ENCODE assay signal across 1 cellular context in the genomic region with DNA sequence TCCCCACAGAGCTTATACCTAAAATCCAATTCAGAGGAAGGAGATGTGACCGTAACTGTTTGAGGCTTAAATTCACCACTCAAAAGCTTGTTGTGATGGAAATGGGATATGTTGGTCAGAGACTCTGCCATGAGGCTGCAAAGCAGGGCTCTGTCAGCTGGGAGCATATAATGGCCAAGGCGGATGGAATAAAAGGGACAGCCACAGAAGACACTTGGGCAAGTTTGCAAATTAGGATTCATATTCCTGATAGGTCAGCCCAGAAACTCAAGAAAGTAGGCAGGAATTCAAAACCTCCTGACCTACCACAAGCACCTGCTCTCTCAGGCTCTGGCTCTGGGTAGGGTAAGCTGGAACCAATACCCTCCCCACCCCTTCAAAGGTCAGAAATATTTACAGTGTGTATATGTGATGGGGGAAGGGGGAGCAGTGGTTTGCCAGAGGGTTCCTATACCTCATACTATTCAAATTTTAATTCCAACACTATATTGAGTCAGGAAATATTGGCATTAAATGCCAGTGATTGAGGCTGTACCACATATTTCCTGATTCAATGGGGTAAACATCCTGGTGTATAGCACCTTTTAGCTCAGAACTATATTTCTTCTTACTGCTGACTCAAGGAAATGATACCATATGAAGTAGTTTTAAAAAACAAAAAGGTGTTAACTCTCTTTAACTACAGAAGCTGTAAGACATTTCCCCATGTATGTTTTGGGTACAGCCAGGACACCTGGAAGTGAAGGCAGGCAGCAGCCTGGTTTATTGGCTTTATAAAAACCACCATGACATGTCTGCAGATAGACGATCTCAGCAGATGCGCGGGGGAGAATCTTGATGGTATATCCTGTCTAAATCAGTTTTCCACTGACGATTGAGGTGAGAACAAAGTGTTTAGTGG.
TF ChIP-seq lines count a peak whose summit lies in the region.

No MANE protein-coding gene starts in this region.

TF ChIP-seq in K562, 482 proteins besides CTCF, POLR2A, EP300 and RAD21:
- TF ChIP-seq CHAMP1 (IDR thresholded peaks at IDR 0.05) = no peak
- peak; percentile 34; the same call in 1 of the 2 replicates for TF ChIP-seq CBFA2T3 (IDR thresholded peaks at IDR 0.05)
- TF ChIP-seq TFAP4 (CRISPR knock-in tag; IDR thresholded peaks at IDR 0.05; ENCODE audit: borderline replicate concordance) = no peak
- TF ChIP-seq, protein P1, sequence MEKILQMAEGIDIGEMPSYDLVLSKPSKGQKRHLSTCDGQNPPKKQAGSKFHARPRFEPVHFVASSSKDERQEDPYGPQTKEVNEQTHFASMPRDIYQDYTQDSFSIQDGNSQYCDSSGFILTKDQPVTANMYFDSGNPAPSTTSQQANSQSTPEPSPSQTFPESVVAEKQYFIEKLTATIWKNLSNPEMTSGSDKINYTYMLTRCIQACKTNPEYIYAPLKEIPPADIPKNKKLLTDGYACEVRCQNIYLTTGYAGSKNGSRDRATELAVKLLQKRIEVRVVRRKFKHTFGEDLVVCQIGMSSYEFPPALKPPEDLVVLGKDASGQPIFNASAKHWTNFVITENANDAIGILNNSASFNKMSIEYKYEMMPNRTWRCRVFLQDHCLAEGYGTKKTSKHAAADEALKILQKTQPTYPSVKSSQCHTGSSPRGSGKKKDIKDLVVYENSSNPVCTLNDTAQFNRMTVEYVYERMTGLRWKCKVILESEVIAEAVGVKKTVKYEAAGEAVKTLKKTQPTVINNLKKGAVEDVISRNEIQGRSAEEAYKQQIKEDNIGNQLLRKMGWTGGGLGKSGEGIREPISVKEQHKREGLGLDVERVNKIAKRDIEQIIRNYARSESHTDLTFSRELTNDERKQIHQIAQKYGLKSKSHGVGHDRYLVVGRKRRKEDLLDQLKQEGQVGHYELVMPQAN (IDR thresholded peaks at IDR 0.05; ENCODE audit: borderline replicate concordance) = no peak
- TF ChIP-seq ZNF232 (CRISPR knock-in tag; IDR thresholded peaks at IDR 0.05) = no peak
- TF ChIP-seq NFE2L1 (tag; IDR thresholded peaks at IDR 0.05; ENCODE audit: borderline replicate concordance, low read depth) = no peak
- TF ChIP-seq ZNF316 (IDR thresholded peaks at IDR 0.05) = peak; percentile 45; the same call in 1 of the 2 replicates
